ENCODE assay signal across 10 cellular contexts in genomic region chr6:34182751-34183531, GRCh38.
DNase-seq lines count a peak whose midpoint lies in the region; ATAC-seq, FAIRE-seq and TF ChIP-seq lines count a peak whose summit lies in the region.
"Had no signal": no experiment of that assay in that cellular context is flagged by ENCODE, and none has a peak within 500 bp of the region (broad histone marks: within the 10 kb centered on the region; RNA-seq: fewer than 3 reads in every experiment).

No MANE protein-coding gene starts in this region.

- no peak for FAIRE-seq in D721Med (lab: Jason Lieb, UNC)
- FAIRE-seq: endometrium had no signal

- peak; percentile 34; the same call in 1 of the 2 replicates for TF ChIP-seq POLR2A in Raji (IDR thresholded peaks at IDR 0.05; ENCODE audit: insufficient read depth, low read depth, low read length)

- TF ChIP-seq CTCF in GM12865 (IDR thresholded peaks at IDR 0.05; ENCODE audit: insufficient read depth, low read depth, low read length, missing control alignments) (no peak), D721Med (IDR thresholded peaks at IDR 0.05; ENCODE audit: insufficient read depth, missing control alignments) (no peak)

- DNase-seq in GM12865 (ENCODE audit: low read depth) (peak; percentile 84), D721Med (ENCODE audit: insufficient read length, low spot score) (no peak), NCI-H2107 (lab: John Stamatoyannopoulos, UW) (no peak)
- DNase-seq in activated naive CD4-positive, alpha-beta T cell treated with Interleukin-2 at 50 U/mL for 16 hours, result peak; percentile 74
- DNase-seq in stimulated activated CD4-positive, alpha-beta T cell treated with anti-CD3 and anti-CD28 coated beads, Interleukin-15, amount 100 ng/mL, for 48 hours (ENCODE audit: low read depth in 2 of 2), result peak; percentile 47 to 67

- peak overlapping the region; percentile 50 for H3K4me3 ChIP-seq in GM12865 (ENCODE audit: low read depth, low read length)
- H3K4me3 ChIP-seq: tibial artery had no signal

- ATAC-seq in GM21423 (IDR thresholded peaks at IDR 0.05; ENCODE audit: unreplicated experiment), result no peak
- no peak for ATAC-seq in HG03565 (IDR thresholded peaks at IDR 0.05; ENCODE audit: unreplicated experiment)

Comparison
In these comparisons a context has a peak if more than half of its experiments do, and no peak if none do; other contexts are left out.
1. DNase-seq: peak in GM12865 (single experiment), activated naive CD4-positive, alpha-beta T cell treated with Interleukin-2 at 50 U/mL for 16 hours (single experiment) and stimulated activated CD4-positive, alpha-beta T cell treated with anti-CD3 and anti-CD28 coated beads, Interleukin-15, amount 100 ng/mL, for 48 hours (2 of 2); none in D721Med (single experiment) and NCI-H2107 (single experiment).